Comparison of ENCODE assay signal across 9 cellular contexts in genomic region chr19:508204-509150, GRCh38. TPM values are rescaled to one million over a fixed set of nuclear protein-coding genes. Genes with fewer than 3 reads are reported as not detected.
DNase-seq lines count a peak whose midpoint lies in the region; ATAC-seq and TF ChIP-seq lines count a peak whose summit lies in the region.
"Had no signal": no experiment of that assay in that cellular context is flagged by ENCODE, and none has a peak within 500 bp of the region (broad histone marks: within the 10 kb centered on the region; RNA-seq: fewer than 3 reads in every experiment).

No MANE protein-coding gene starts in this region.

- in situ Hi-C loops in mammary epithelial cell (cut with MboI; ENCODE audit: low sequenced_read_pairs in 2 of 2): no loop called here

- 39% methylated on average over 20 of the region's 32 CpGs for WGBS in mammary epithelial cell (ENCODE audit: low coverage, missing lambda C conversion rate)

- H2AFZ ChIP-seq in mammary epithelial cell (ENCODE audit: low read depth, low read length): peak overlapping the region; percentile 93

- peak overlapping the region; percentile 88 for H3K4me2 ChIP-seq in mammary epithelial cell (ENCODE audit: insufficient read depth, low read depth, low read length)

- BruUV-seq in mammary epithelial cell (replicated peaks; lab: Mats Ljungman, UMichigan): no TSS peak

- H3K79me2 ChIP-seq in mammary epithelial cell (ENCODE audit: insufficient read depth, low read length): peaks cover 17% of the 10 kb centered on the region

- H3K9ac ChIP-seq in mammary epithelial cell (ENCODE audit: insufficient read depth, low read length) (no peak overlapping the region), mucosa of rectum (ENCODE audit: low read depth in 1 of 2, low read length in 2 of 2) (peak overlapping the region; percentile 68 to 81)

- TF ChIP-seq CTCF in right atrium auricular region (IDR thresholded peaks at IDR 0.05) (no peak), mammary epithelial cell (conservative IDR thresholded peaks at IDR 0.05 in 1 of 2, IDR thresholded peaks at IDR 0.05 in 1 of 2; ENCODE audit: extremely low read depth in 1 of 2, insufficient read depth in 1 of 2, low read depth in 1 of 2, low read length in 2 of 2) (no peak)

- H3K27ac ChIP-seq in right atrium auricular region (peak overlapping the region in 1 of 2 donors; percentile 95), mammary epithelial cell (ENCODE audit: insufficient read depth, low read depth, low read length) (no peak overlapping the region), mucosa of rectum (ENCODE audit: low read depth in 2 of 2, low read length in 2 of 2) (no peak overlapping the region)

- no peaks in the 10 kb centered on the region for H3K36me3 ChIP-seq in right atrium auricular region
- no peaks in the 10 kb centered on the region for H3K36me3 ChIP-seq in mammary epithelial cell (ENCODE audit: insufficient read depth, low read length)
- H3K36me3 ChIP-seq in mucosa of rectum (ENCODE audit: control insufficient read depth in 2 of 2, insufficient read depth in 2 of 2, low read length in 2 of 2): peaks cover 0 to 5% of the 10 kb centered on the region in 2 donors

- intact Hi-C loops in Right ventricle myocardium superior (cut with DNase I): no loop called here
- intact Hi-C loops in mammary epithelial cell (cut with micrococcal nuclease): loop anchor here (10.0 kb wide), 1 partner anchor 214 kb away; the partner anchor contains the start of gene PLPP2

- H3K4me3 ChIP-seq in right atrium auricular region (peak overlapping the region; percentile 98 to 99), mammary epithelial cell (replicated peaks in 1 of 3; ENCODE audit: insufficient read depth in 1 of 3, low read depth in 2 of 3, low read length in 3 of 3) (peak overlapping the region; percentile 85 to 93 (median 92)), mucosa of rectum (ENCODE audit: low read length in 2 of 2) (peak overlapping the region; percentile 86 to 88)

- H3K4me1 ChIP-seq in right atrium auricular region (peaks cover 0 to 43% of the 10 kb centered on the region in 2 donors), mammary epithelial cell (ENCODE audit: insufficient read depth, low read length) (peaks cover 26% of the 10 kb centered on the region), mucosa of rectum (ENCODE audit: control insufficient read depth in 2 of 2, insufficient read depth in 2 of 2, low read length in 2 of 2) (peaks cover 30 to 34% of the 10 kb centered on the region in 2 donors)

- DNase-seq in right atrium auricular region (ENCODE audit: low spot score) (no peak), Right ventricle myocardium superior (no peak), mammary epithelial cell (no peak), NCI-H2196 treated with DMSO at 0.1 percent for 48 hours (lab: John Stamatoyannopoulos, UW; ENCODE audit: unreplicated experiment) (no peak), NK-92 (lab: John Stamatoyannopoulos, UW; ENCODE audit: unreplicated experiment) (no peak), HK-2 (ENCODE audit: unreplicated experiment) (no peak)

- dilution Hi-C loops in mammary epithelial cell (cut with HindIII; ENCODE audit: low sequenced_read_pairs): no loop called here

- H3K27me3 ChIP-seq in right atrium auricular region (no peaks in the 10 kb centered on the region), mammary epithelial cell (ENCODE audit: insufficient read depth, low read length) (no peaks in the 10 kb centered on the region), mucosa of rectum (ENCODE audit: control insufficient read depth in 2 of 2, insufficient read depth in 2 of 2, low read length in 2 of 2) (peaks cover 0 to under 1% of the 10 kb centered on the region in 2 donors)

- CTCF ChIA-PET in mammary epithelial cell (lab: Charles Lee; ENCODE audit: low non-redundant PET): no interaction called here

- ATAC-seq in Right ventricle myocardium superior (ENCODE audit: poor library complexity) (no peak), HG03457 (IDR thresholded peaks at IDR 0.05; ENCODE audit: unreplicated experiment) (no peak)

- H3K9me3 ChIP-seq in right atrium auricular region: no peaks in the 10 kb centered on the region
- no peaks in the 10 kb centered on the region for H3K9me3 ChIP-seq in mammary epithelial cell (replicated peaks; ENCODE audit: insufficient read depth, low read length)
- H3K9me3 ChIP-seq in mucosa of rectum (ENCODE audit: control insufficient read depth in 2 of 2, low read length in 2 of 2): no peaks in the 10 kb centered on the region

- H4K20me1 ChIP-seq in mammary epithelial cell (ENCODE audit: insufficient read depth, low read length): no peaks in the 10 kb centered on the region

RNA-seq across cellular contexts. Expression of gene TPGS1, which starts 1.2 kb away (rescaled TPM):
- total RNA-seq in right atrium auricular region (10 to 100 TPM; 30.3 to 33.2 TPM), Right ventricle myocardium superior (10.8 TPM), mammary epithelial cell (10 to 100 TPM; 15.2 to 29.2 TPM)
- polyA plus RNA-seq in mammary epithelial cell: 4.2 TPM
- polyA minus RNA-seq in mammary epithelial cell: 1.4 TPM

RNA-seq across cellular contexts. Expression of gene MADCAM1, which starts 12.2 kb away (rescaled TPM):
- total RNA-seq in right atrium auricular region (not detected), Right ventricle myocardium superior (0.24 TPM), mammary epithelial cell (under 1 TPM in 1 of 2 donors, not detected in 1; 0.33 TPM)
- polyA plus RNA-seq in mammary epithelial cell: 0.02 TPM
- polyA minus RNA-seq in mammary epithelial cell: not detected
- total RNA-seq: M059J had no signal

RNA-seq across cellular contexts. Expression of gene CDC34, which starts 23.1 kb away (rescaled TPM):
- 10 to 100 TPM; 55.8 to 75.0 TPM for total RNA-seq in right atrium auricular region
- total RNA-seq in Right ventricle myocardium superior: 86.3 TPM
- total RNA-seq in mammary epithelial cell: 10 to 100 TPM; 52.8 to 68.5 TPM
- 50.3 TPM for polyA plus RNA-seq in mammary epithelial cell
- 24.4 TPM for polyA minus RNA-seq in mammary epithelial cell

RNA-seq across cellular contexts. Expression of gene GZMM, which starts 35.4 kb away (rescaled TPM):
- total RNA-seq in right atrium auricular region (under 1 TPM in 1 of 2 donors, not detected in 1; 0.79 TPM), Right ventricle myocardium superior (0.32 TPM), mammary epithelial cell (not detected)
- not detected for polyA plus RNA-seq in mammary epithelial cell
- not detected for polyA minus RNA-seq in mammary epithelial cell

RNA-seq across cellular contexts. Expression of gene SHC2, which starts 47.6 kb away (rescaled TPM):
- total RNA-seq in right atrium auricular region (10 to 100 TPM in 1 of 2 donors, 1 to 10 TPM in 1; 9.6 to 26.8 TPM), Right ventricle myocardium superior (8.8 TPM), mammary epithelial cell (1 to 10 TPM in 1 of 2 donors, under 1 TPM in 1; 0.68 to 1.3 TPM)
- 0.10 TPM for polyA plus RNA-seq in mammary epithelial cell
- polyA minus RNA-seq in mammary epithelial cell: not detected
